Comparison of ENCODE assay signal across 27 cellular contexts in genomic region chr4:128328106-128328505, GRCh38.
"Had no signal": no experiment of that assay in that cellular context is flagged by ENCODE, and none has a peak within 500 bp of the region (broad histone marks: within the 10 kb centered on the region; RNA-seq: fewer than 3 reads in every experiment).

No MANE protein-coding gene starts in this region.

- H3K9me3 Mint-ChIP-seq: activated CD4-positive, alpha-beta memory T cell treated with anti-CD3 and anti-CD28 coated beads, Interleukin-2, amount 10 ng/mL, durations not matched to agents 7 days and 5 days; activated naive CD4-positive, alpha-beta T cell treated with anti-CD3 and anti-CD28 coated beads, Interleukin-2, amount 10 ng/mL, durations not matched to agents 7 days and 5 days; activated naive CD4-positive, alpha-beta T cell treated with anti-CD3 and anti-CD28 coated beads, Interleukin-2, amount 50 U/mL, for 72 hours; activated naive CD8-positive, alpha-beta T cell treated with anti-CD3 and anti-CD28 coated beads, Interleukin-2, amount 10 ng/mL, durations not matched to agents 7 days and 5 days; activated T-cell treated with anti-CD3 and anti-CD28 coated beads, Interleukin-2, amount 50 U/mL, for 24 hours; brain; endodermal cell had no signal

- DNase-seq: activated CD4-positive, alpha-beta memory T cell treated with anti-CD3 and anti-CD28 coated beads, Interleukin-2, amount 10 ng/mL, durations not matched to agents 7 days and 5 days; activated CD4-positive, alpha-beta T cell treated with anti-CD3 and anti-CD28 coated beads for 1 hour; activated CD4-positive, alpha-beta T cell treated with anti-CD3 and anti-CD28 coated beads for 4 hours; activated CD4-positive, alpha-beta T cell treated with anti-CD3 and anti-CD28 coated beads, Interleukin-2, amount 10 ng/mL, durations not matched to agents 7 days and 5 days; activated CD4-positive, alpha-beta T cell treated with anti-CD3 and anti-CD28 coated beads, Interleukin-2, amount 50 U/mL, for 4 hours; activated CD8-positive, alpha-beta memory T cell treated with anti-CD3 and anti-CD28 coated beads, Interleukin-2, amount 50 U/mL, for 48 hours; activated gamma-delta T cell; activated naive CD4-positive, alpha-beta T cell; activated naive CD4-positive, alpha-beta T cell treated with anti-CD3 and anti-CD28 coated beads, Interleukin-2, amount 10 ng/mL, durations not matched to agents 7 days and 5 days; activated naive CD8-positive, alpha-beta T cell treated with anti-CD3 and anti-CD28 coated beads, Interleukin-2, amount 10 ng/mL, durations not matched to agents 7 days and 5 days; activated T-cell treated with anti-CD3 and anti-CD28 coated beads for 4 hours; activated T-cell treated with anti-CD3 and anti-CD28 coated beads, Interleukin-2, amount 50 U/mL, for 24 hours; activated T-cell treated with anti-CD3 and anti-CD28 coated beads, Interleukin-2, amount 50 U/mL, for 72 hours; central memory CD4-positive, alpha-beta T cell; cerebellar nuclear complex; colonic mucosa; effector memory CD4-positive, alpha-beta T cell; endodermal cell; foreskin fibroblast; head of caudate nucleus; T-helper 2 cell had no signal

- H3K36me3 ChIP-seq: ascending aorta, breast epithelium, cardiac muscle cell, colonic mucosa had no signal

- H3K27ac ChIP-seq: ascending aorta, breast epithelium, cardiac muscle cell, colonic mucosa had no signal

- H3K4me1 ChIP-seq: ascending aorta, breast epithelium, colonic mucosa had no signal

- H3K4me3 ChIP-seq: ascending aorta, breast epithelium, cardiac muscle cell, colonic mucosa had no signal

- H3K27ac Mint-ChIP-seq: activated CD4-positive, alpha-beta memory T cell treated with anti-CD3 and anti-CD28 coated beads, Interleukin-2, amount 10 ng/mL, durations not matched to agents 7 days and 5 days; activated CD4-positive, alpha-beta T cell treated with anti-CD3 and anti-CD28 coated beads, Interleukin-2, amount 10 ng/mL, durations not matched to agents 7 days and 5 days; activated naive CD4-positive, alpha-beta T cell treated with anti-CD3 and anti-CD28 coated beads, Interleukin-2, amount 10 ng/mL, durations not matched to agents 7 days and 5 days; activated naive CD4-positive, alpha-beta T cell treated with anti-CD3 and anti-CD28 coated beads, Interleukin-2, amount 50 U/mL, for 72 hours; activated naive CD8-positive, alpha-beta T cell treated with anti-CD3 and anti-CD28 coated beads, Interleukin-2, amount 10 ng/mL, durations not matched to agents 7 days and 5 days; activated T-cell treated with anti-CD3 and anti-CD28 coated beads, Interleukin-2, amount 50 U/mL, for 24 hours; activated T-cell treated with anti-CD3 and anti-CD28 coated beads, Interleukin-2, amount 50 U/mL, for 72 hours; brain; endodermal cell had no signal

- H3K9me3 ChIP-seq: ascending aorta, breast epithelium, colonic mucosa had no signal

- H3K4me1 Mint-ChIP-seq: activated CD4-positive, alpha-beta memory T cell treated with anti-CD3 and anti-CD28 coated beads, Interleukin-2, amount 10 ng/mL, durations not matched to agents 7 days and 5 days; activated CD4-positive, alpha-beta T cell treated with anti-CD3 and anti-CD28 coated beads, Interleukin-2, amount 10 ng/mL, durations not matched to agents 7 days and 5 days; activated naive CD4-positive, alpha-beta T cell treated with anti-CD3 and anti-CD28 coated beads, Interleukin-2, amount 10 ng/mL, durations not matched to agents 7 days and 5 days; activated naive CD8-positive, alpha-beta T cell treated with anti-CD3 and anti-CD28 coated beads, Interleukin-2, amount 10 ng/mL, durations not matched to agents 7 days and 5 days; brain had no signal

- ATAC-seq: activated naive CD4-positive, alpha-beta T cell treated with anti-CD3 and anti-CD28 coated beads, Interleukin-2, amount 50 U/mL, for 72 hours; activated T-cell treated with anti-CD3 and anti-CD28 coated beads, Interleukin-2, amount 50 U/mL, for 72 hours; esophagus mucosa had no signal

- H3K4me3 Mint-ChIP-seq: activated CD4-positive, alpha-beta memory T cell treated with anti-CD3 and anti-CD28 coated beads, Interleukin-2, amount 10 ng/mL, durations not matched to agents 7 days and 5 days; activated CD4-positive, alpha-beta T cell treated with anti-CD3 and anti-CD28 coated beads, Interleukin-2, amount 10 ng/mL, durations not matched to agents 7 days and 5 days; activated naive CD4-positive, alpha-beta T cell treated with anti-CD3 and anti-CD28 coated beads, Interleukin-2, amount 10 ng/mL, durations not matched to agents 7 days and 5 days; activated naive CD8-positive, alpha-beta T cell treated with anti-CD3 and anti-CD28 coated beads, Interleukin-2, amount 10 ng/mL, durations not matched to agents 7 days and 5 days; activated T-cell treated with anti-CD3 and anti-CD28 coated beads, Interleukin-2, amount 50 U/mL, for 24 hours; activated T-cell treated with anti-CD3 and anti-CD28 coated beads, Interleukin-2, amount 50 U/mL, for 72 hours; brain; endodermal cell had no signal

- H3K36me3 Mint-ChIP-seq: activated naive CD4-positive, alpha-beta T cell treated with anti-CD3 and anti-CD28 coated beads, Interleukin-2, amount 10 ng/mL, durations not matched to agents 7 days and 5 days; activated naive CD4-positive, alpha-beta T cell treated with anti-CD3 and anti-CD28 coated beads, Interleukin-2, amount 50 U/mL, for 72 hours; activated naive CD8-positive, alpha-beta T cell treated with anti-CD3 and anti-CD28 coated beads, Interleukin-2, amount 10 ng/mL, durations not matched to agents 7 days and 5 days; brain had no signal

- H3K27me3 ChIP-seq: ascending aorta, breast epithelium, cardiac muscle cell, colonic mucosa had no signal

- H3K27me3 Mint-ChIP-seq: activated CD4-positive, alpha-beta memory T cell treated with anti-CD3 and anti-CD28 coated beads, Interleukin-2, amount 10 ng/mL, durations not matched to agents 7 days and 5 days; activated CD4-positive, alpha-beta T cell treated with anti-CD3 and anti-CD28 coated beads, Interleukin-2, amount 10 ng/mL, durations not matched to agents 7 days and 5 days; activated naive CD4-positive, alpha-beta T cell treated with anti-CD3 and anti-CD28 coated beads, Interleukin-2, amount 10 ng/mL, durations not matched to agents 7 days and 5 days; activated naive CD8-positive, alpha-beta T cell treated with anti-CD3 and anti-CD28 coated beads, Interleukin-2, amount 10 ng/mL, durations not matched to agents 7 days and 5 days; activated T-cell treated with anti-CD3 and anti-CD28 coated beads, Interleukin-2, amount 50 U/mL, for 24 hours had no signal
